ENCODE assay signal across 8 cellular contexts in genomic region chr17:66165537-66166123, GRCh38. TPM values are rescaled to one million over a fixed set of nuclear protein-coding genes. Genes with fewer than 3 reads are reported as not detected.
DNase-seq lines count a peak whose midpoint lies in the region; ATAC-seq and TF ChIP-seq lines count a peak whose summit lies in the region.

No MANE protein-coding gene starts in this region.

- H3K79me2 ChIP-seq in OCI-LY1 (ENCODE audit: insufficient read depth, low read length): no peaks in the 10 kb centered on the region

- no peaks in the 10 kb centered on the region for H3K4me1 ChIP-seq in OCI-LY1 (ENCODE audit: insufficient read depth, low read length, severe bottlenecking)

- no peaks in the 10 kb centered on the region for H4K20me1 ChIP-seq in OCI-LY1 (ENCODE audit: insufficient read depth, low read length)

- TF ChIP-seq CTCF in HL-60 (IDR thresholded peaks at IDR 0.05; ENCODE audit: insufficient read depth, low read length) (peak; percentile 34), OCI-LY1 (IDR thresholded peaks at IDR 0.05; ENCODE audit: low read length) (peak; percentile 73)

- H3K27me3 ChIP-seq in HL-60 (ENCODE audit: insufficient read depth, poor library complexity, severe bottlenecking) (no peaks in the 10 kb centered on the region), OCI-LY1 (ENCODE audit: insufficient read depth, low read length) (no peaks in the 10 kb centered on the region)

- H2AFZ ChIP-seq in OCI-LY1 (ENCODE audit: low read length): no peak overlapping the region

- peaks cover 6% of the 10 kb centered on the region; the same call in 1 of the 2 replicates for H3F3A ChIP-seq in OCI-LY1 (ENCODE audit: insufficient read depth, low read length)

- no peak overlapping the region for H3K9ac ChIP-seq in OCI-LY1 (ENCODE audit: low read length)

- H3K36me3 ChIP-seq in OCI-LY1 (ENCODE audit: insufficient read depth, low read length): no peaks in the 10 kb centered on the region

- H3K4me2 ChIP-seq in OCI-LY1 (ENCODE audit: low read length): no peak overlapping the region

- no peak for ATAC-seq in GM21381 (IDR thresholded peaks at IDR 0.05; ENCODE audit: unreplicated experiment)
- no peak for ATAC-seq in HG02588 (IDR thresholded peaks at IDR 0.05; ENCODE audit: unreplicated experiment)

- H3K9me3 ChIP-seq in OCI-LY1 (ENCODE audit: low read length): no peaks in the 10 kb centered on the region

- no peak overlapping the region for H3K27ac ChIP-seq in HL-60 (replicated peaks)
- H3K27ac ChIP-seq in OCI-LY1 (ENCODE audit: low read depth, low read length, poor library complexity, severe bottlenecking): no peak overlapping the region

- H3K4me3 ChIP-seq in HL-60 (replicated peaks; ENCODE audit: insufficient read depth, low read length) (no peak overlapping the region), OCI-LY1 (ENCODE audit: low read depth, low read length, poor library complexity, severe bottlenecking) (no peak overlapping the region)

- H3K9me2 ChIP-seq in OCI-LY1 (ENCODE audit: low read depth, low read length): no peaks in the 10 kb centered on the region

- peak; percentile 71 for DNase-seq in DMS53 (lab: John Stamatoyannopoulos, UW)
- peak in 1 of 2 experiments; percentile 8 for DNase-seq in HL-60 (ENCODE audit: low read depth in 1 of 2, low spot score in 1 of 2)
- peak; percentile 63 to 77 for DNase-seq in dermis microvascular lymphatic vessel endothelial cell (ENCODE audit: low read depth in 2 of 2)
- peak; percentile 14 for DNase-seq in mucosa of gallbladder (ENCODE audit: low spot score)
- no peak for DNase-seq in islet precursor cell

RNA-seq across cellular contexts. Expression of gene CEP112, which starts 26.3 kb away (rescaled TPM):
- total RNA-seq in dermis microvascular lymphatic vessel endothelial cell (5.0 and 5.6 TPM in 2 replicates), mucosa of gallbladder (18.6 TPM)
